ENCODE assay signal across 21 cellular contexts in the genomic region with DNA sequence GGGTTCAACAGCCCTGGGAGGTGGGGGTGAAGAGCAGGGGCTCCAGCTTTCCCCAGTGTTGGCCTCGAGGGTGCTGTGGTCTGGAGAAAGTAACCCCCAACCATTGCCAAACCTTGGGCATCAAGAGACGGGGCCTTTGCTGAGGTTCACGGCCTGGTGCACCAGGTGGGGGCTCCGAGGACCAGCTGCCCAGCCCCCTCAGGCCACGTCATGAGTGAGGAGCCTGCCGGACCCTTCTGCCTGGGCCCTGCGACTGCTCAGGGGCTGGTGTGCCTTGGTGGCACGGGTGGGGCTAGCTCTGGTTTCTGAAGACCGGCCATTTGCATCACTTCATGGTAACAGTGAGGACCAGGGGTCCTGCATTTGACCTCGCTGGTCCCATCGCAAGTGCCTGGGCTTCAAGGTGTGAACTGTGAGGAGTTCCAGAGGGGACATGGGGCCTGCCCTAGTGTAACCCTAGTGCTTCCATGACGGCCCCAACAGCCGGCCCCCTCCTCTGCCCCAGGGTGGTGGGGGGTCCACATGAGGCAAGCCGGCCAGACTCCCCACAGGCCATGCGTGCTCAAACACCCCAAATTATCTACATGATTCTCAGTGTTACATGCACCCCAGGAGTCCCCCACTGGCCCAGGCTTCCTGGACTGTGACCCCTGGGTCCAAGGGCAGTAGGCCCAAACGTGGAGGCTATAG. TPM values are rescaled to one million over a fixed set of nuclear protein-coding genes. Genes with fewer than 3 reads are reported as not detected.
DNase-seq lines count a peak whose midpoint lies in the region; ATAC-seq, FAIRE-seq and TF ChIP-seq lines count a peak whose summit lies in the region.
"Had no signal": no experiment of that assay in that cellular context is flagged by ENCODE, and none has a peak within 500 bp of the region (broad histone marks: within the 10 kb centered on the region; RNA-seq: fewer than 3 reads in every experiment).

No MANE protein-coding gene starts in this region.

- CTCF ChIA-PET in HepG2 (lab: Yijun Ruan, JAX; ENCODE audit: low intra/inter-chr PET ratio, low total read pairs): no interaction called here
- CTCF ChIA-PET in MCF 10A (lab: Yijun Ruan, JAX): interaction anchor here (0.6 to 6.6 kb wide), 2 partner anchors 38 to 181 kb away, joined by 3 to 116 read pairs; partner anchors contain the start of gene FAAP20

- H4K20me1 ChIP-seq in HepG2 (ENCODE audit: insufficient read depth, low read length): no peaks in the 10 kb centered on the region

- no peak overlapping the region for H2AFZ ChIP-seq in HepG2 (ENCODE audit: low read length)

- intact Hi-C loops in CD14-positive monocyte (cut with micrococcal nuclease) (no loop called here), HepG2 (cut with micrococcal nuclease; ENCODE audit: unreplicated experiment) (no loop called here), sciatic nerve (cut with DNase I) (no loop called here), MCF 10A (cut with micrococcal nuclease) (no loop called here)

- H3K79me2 ChIP-seq in HepG2 (ENCODE audit: insufficient read depth, low read length): no peaks in the 10 kb centered on the region

- H3K4me3 Mint-ChIP-seq in CD14-positive monocyte (no peak overlapping the region), MCF 10A (ENCODE audit: unreplicated experiment) (no peak overlapping the region)
- H3K4me3 Mint-ChIP-seq: CD8-positive, alpha-beta memory T cell had no signal

- POLR2A ChIA-PET in HepG2 (lab: Yijun Ruan, JAX) (no interaction called here), MCF 10A (lab: Yijun Ruan, JAX) (interaction anchor here (1.0 to 1.4 kb wide), 2 partner anchors 182 to 206 kb away, joined by 3 to 7 read pairs; partner anchors contain the start of gene FAAP20)

- H3K27me3 Mint-ChIP-seq in CD14-positive monocyte (ENCODE audit: low read depth in 3 of 3) (peaks cover 0 to 1% (median 0%) of the 10 kb centered on the region in 3 donors), MCF 10A (ENCODE audit: insufficient read depth, unreplicated experiment) (no peaks in the 10 kb centered on the region)
- H3K27me3 Mint-ChIP-seq: CD8-positive, alpha-beta memory T cell had no signal

- no peak for ATAC-seq in RWPE2 (ENCODE audit: low read depth)
- no peak for ATAC-seq in HepG2
- no peak for ATAC-seq in sciatic nerve
- ATAC-seq in HG02970 (IDR thresholded peaks at IDR 0.05; ENCODE audit: low FRiP score, unreplicated experiment): no peak
- ATAC-seq: PC-3 had no signal

- no peak overlapping the region for H3K27ac Mint-ChIP-seq in CD14-positive monocyte
- no peak overlapping the region for H3K27ac Mint-ChIP-seq in MCF 10A (ENCODE audit: low read depth, unreplicated experiment)
- H3K27ac Mint-ChIP-seq: CD8-positive, alpha-beta memory T cell had no signal

- no peak for TF ChIP-seq POLR2A in HepG2 (IDR thresholded peaks at IDR 0.05; ENCODE audit: insufficient read depth in 1 of 2, low read depth in 2 of 2, low read length in 2 of 2)

- TF ChIP-seq EP300 in HepG2 (IDR thresholded peaks at IDR 0.05; ENCODE audit: low read depth in 2 of 2, low read length in 2 of 2) (no peak), HepG2 (CRISPR knock-in tag; IDR thresholded peaks at IDR 0.05; ENCODE audit: borderline replicate concordance) (no peak)

- H3K4me1 ChIP-seq in RWPE2 (ENCODE audit: insufficient read depth, poor library complexity, severe bottlenecking): peaks cover 4% of the 10 kb centered on the region
- peaks cover 9% of the 10 kb centered on the region; the same call in 1 of the 2 replicates for H3K4me1 ChIP-seq in HepG2 (ENCODE audit: insufficient read depth, low read length)

- no peak for FAIRE-seq in HepG2 (lab: Jason Lieb, UNC)
- FAIRE-seq: D721Med, GM12892 had no signal

- no peak for TF ChIP-seq RAD21 in HepG2 (CRISPR knock-in tag; IDR thresholded peaks at IDR 0.05)

- WGBS in HepG2 (ENCODE audit: low lambda C conversion rate): 17% methylated on average over 1 of the region's 16 CpGs

- peak; percentile 33 for DNase-seq in CD14-positive monocyte (ENCODE audit: low spot score)
- DNase-seq in RWPE2 (ENCODE audit: low spot score): peak; percentile 49
- no peak for DNase-seq in HepG2 (ENCODE audit: low spot score)
- DNase-seq in sciatic nerve (ENCODE audit: low spot score): peak; percentile 45
- DNase-seq in MCF 10A (ENCODE audit: unreplicated experiment): no peak
- no peak for DNase-seq in activated T-cell treated with anti-CD3 and anti-CD28 coated beads, Interleukin-2, amount 50 U/mL, for 1 hour
- DNase-seq: GOT3, NCI-H1417 treated with DMSO at 0.1 percent for 48 hours, NCI-H187 treated with DMSO at 0.1 percent for 48 hours, NCI-H2227 treated with DMSO at 0.1 percent for 48 hours, NCI-H524, NCI-H82, PC-3 had no signal

- H3K36me3 Mint-ChIP-seq in CD14-positive monocyte (no peaks in the 10 kb centered on the region), MCF 10A (ENCODE audit: insufficient read depth, unreplicated experiment) (peaks cover 19% of the 10 kb centered on the region)
- H3K36me3 Mint-ChIP-seq: CD8-positive, alpha-beta memory T cell had no signal

- H3K4me1 Mint-ChIP-seq in CD14-positive monocyte (peaks cover 9% of the 10 kb centered on the region), MCF 10A (ENCODE audit: insufficient read depth, unreplicated experiment) (no peaks in the 10 kb centered on the region)

- no peak overlapping the region for H3K4me2 ChIP-seq in HepG2 (ENCODE audit: low read depth, low read length)
- H3K4me2 ChIP-seq: KMS-11 had no signal

- no peak for TF ChIP-seq CTCF in CD14-positive monocyte (IDR thresholded peaks at IDR 0.05)
- no peak for TF ChIP-seq CTCF in RWPE2 (IDR thresholded peaks at IDR 0.05; ENCODE audit: poor library complexity, severe bottlenecking)
- TF ChIP-seq CTCF in HepG2 (CRISPR knock-in tag; IDR thresholded peaks at IDR 0.05): no peak
- TF ChIP-seq CTCF in MCF 10A (IDR thresholded peaks at IDR 0.05; ENCODE audit: unreplicated experiment): no peak

- H3K4me3 ChIP-seq in RWPE2 (ENCODE audit: severe bottlenecking) (no peak overlapping the region), HepG2 (replicated peaks in 1 of 3; ENCODE audit: insufficient read depth in 1 of 3, low read depth in 2 of 3, low read length in 3 of 3) (no peak overlapping the region)
- H3K4me3 ChIP-seq: BLaER1 treated with 17β-estradiol and CSF1 and Interleukin-3, amounts not matched to agents 10 nM and 100 nM; SJSA1 had no signal

- in situ Hi-C loops in HepG2 (cut with HindIII; ENCODE audit: extremely low pct_ligation_motif_present, low pct_unique_long_range_greater_than_20kb): no loop called here

- no peak overlapping the region for H3K9ac ChIP-seq in HepG2 (ENCODE audit: insufficient read depth, low read depth, low read length)
- H3K9ac ChIP-seq: BLaER1 treated with 17β-estradiol and CSF1 and Interleukin-3, amounts not matched to agents 10 nM and 100 nM; KMS-11 had no signal

- H3K27me3 ChIP-seq in RWPE2 (ENCODE audit: insufficient read depth, poor library complexity, severe bottlenecking) (no peaks in the 10 kb centered on the region), HepG2 (ENCODE audit: control insufficient read depth in 1 of 2, insufficient read depth in 2 of 2, low read length in 2 of 2) (no peaks in the 10 kb centered on the region)
- H3K27me3 ChIP-seq: SJSA1 had no signal

- no TSS peak for BruUV-seq in HepG2 (replicated peaks; lab: Mats Ljungman, UMichigan)
- no TSS peak for BruUV-seq in MCF 10A (replicated peaks; lab: Mats Ljungman, UMichigan)

- H3K9me3 ChIP-seq in RWPE2 (ENCODE audit: severe bottlenecking) (no peaks in the 10 kb centered on the region), HepG2 (ENCODE audit: low read length) (no peaks in the 10 kb centered on the region)
- H3K9me3 ChIP-seq: BLaER1 treated with 17β-estradiol and CSF1 and Interleukin-3, amounts not matched to agents 10 nM and 100 nM; SJSA1 had no signal

- H3K27ac ChIP-seq in RWPE2 (ENCODE audit: poor library complexity, severe bottlenecking) (no peak overlapping the region), HepG2 (ENCODE audit: extremely low read length, insufficient read depth, low read length) (no peak overlapping the region)
- H3K27ac ChIP-seq: BLaER1 treated with 17β-estradiol and CSF1 and Interleukin-3, amounts not matched to agents 10 nM and 100 nM; KMS-11; RWPE1; SJSA1 had no signal

- peaks cover 0 to 6% (median 0%) of the 10 kb centered on the region in 7 donors for H3K9me3 Mint-ChIP-seq in CD14-positive monocyte
- no peaks in the 10 kb centered on the region for H3K9me3 Mint-ChIP-seq in MCF 10A (ENCODE audit: unreplicated experiment)
- H3K9me3 Mint-ChIP-seq: CD8-positive, alpha-beta memory T cell had no signal

- H3K36me3 ChIP-seq in RWPE2 (ENCODE audit: low read depth) (no peaks in the 10 kb centered on the region), HepG2 (replicated peaks in 1 of 2; ENCODE audit: control insufficient read depth in 1 of 2, insufficient read depth in 2 of 2, low read length in 2 of 2) (no peaks in the 10 kb centered on the region)
- H3K36me3 ChIP-seq: BLaER1 treated with 17β-estradiol and CSF1 and Interleukin-3, amounts not matched to agents 10 nM and 100 nM; SJSA1 had no signal

RNA-seq across cellular contexts. Expression of gene MORN1, which starts 13.5 kb away (rescaled TPM):
- 1 to 10 TPM; 1.5 to 1.7 TPM for polyA plus RNA-seq in CD14-positive monocyte
- 3.9 and 6.5 TPM in 2 replicates for total RNA-seq in HepG2 (2016; rRNA removed; fragmentation: Illumina TruSeq; extraction: Trizol)
- total RNA-seq in HepG2 (2016; cell fraction: cytosol; rRNA removed; fragmentation: Illumina TruSeq; extraction: Trizol; ENCODE audit: low read depth): 1.5 and 2.2 TPM in 2 replicates
- total RNA-seq in HepG2 (2016; cell fraction: insoluble cytoplasmic fraction; rRNA removed; fragmentation: Illumina TruSeq; extraction: Trizol): 3.5 and 5.4 TPM in 2 replicates
- 1.7 and 1.8 TPM in 2 replicates for total RNA-seq in HepG2 (2016; cell fraction: membrane; rRNA removed; fragmentation: Illumina TruSeq; extraction: Trizol)
- 6.4 and 6.8 TPM in 2 replicates for total RNA-seq in HepG2 (2016; cell fraction: nucleus; rRNA removed; fragmentation: Illumina TruSeq; extraction: Trizol)
- polyA plus RNA-seq in HepG2 (2011; rRNA removed): 2.6 and 3.1 TPM in 2 replicates
- 2.5 and 3.1 TPM in 2 replicates for polyA plus RNA-seq in HepG2 (2011; cell fraction: cytosol; rRNA removed)
- polyA plus RNA-seq in HepG2 (2011; cell fraction: nucleus; rRNA removed): 7.8 and 8.8 TPM in 2 replicates
- 1.3 and 1.7 TPM in 2 replicates for polyA plus RNA-seq in HepG2 (2012)
- 0.84 and 1.9 TPM in 2 replicates for polyA plus RNA-seq in HepG2 (2016; cell fraction: cytosol; fragmentation: Illumina TruSeq; extraction: Trizol; ENCODE audit: low read depth)
- polyA plus RNA-seq in HepG2 (2016; cell fraction: insoluble cytoplasmic fraction; fragmentation: Illumina TruSeq; extraction: Trizol; ENCODE audit: low read depth): 2.3 and 3.3 TPM in 2 replicates
- polyA plus RNA-seq in HepG2 (2016; cell fraction: membrane; fragmentation: Illumina TruSeq; extraction: Trizol; ENCODE audit: low read depth): 0.73 and 1.3 TPM in 2 replicates
- polyA plus RNA-seq in HepG2 (2016; cell fraction: nucleus; fragmentation: Illumina TruSeq; extraction: Trizol; ENCODE audit: insufficient read depth, low read depth): 8.2 and 9.2 TPM in 2 replicates
- polyA minus RNA-seq in HepG2 (2011; rRNA and poly(A)+ RNA removed; ENCODE audit: low replicate concordance): 6.7 and 28.4 TPM in 2 replicates
- polyA minus RNA-seq in HepG2 (2011; cell fraction: cytosol; rRNA and poly(A)+ RNA removed): 1.3 and 3.0 TPM in 2 replicates
- polyA minus RNA-seq in HepG2 (2011; cell fraction: nucleus; rRNA and poly(A)+ RNA removed): 7.5 and 8.9 TPM in 2 replicates
- 16.4 TPM for total RNA-seq in sciatic nerve
- 19.4 and 28.0 TPM in 2 replicates for total RNA-seq in MCF 10A (2022)

RNA-seq across cellular contexts. Expression of gene RER1, which starts 13.7 kb away (rescaled TPM):
- 100 to 1,000 TPM; 193 to 235 TPM for polyA plus RNA-seq in CD14-positive monocyte
- total RNA-seq in HepG2 (2016; rRNA removed; fragmentation: Illumina TruSeq; extraction: Trizol): 83.9 and 128 TPM in 2 replicates
- 51.3 and 72.8 TPM in 2 replicates for total RNA-seq in HepG2 (2016; cell fraction: cytosol; rRNA removed; fragmentation: Illumina TruSeq; extraction: Trizol; ENCODE audit: low read depth)
- 89.5 and 137 TPM in 2 replicates for total RNA-seq in HepG2 (2016; cell fraction: insoluble cytoplasmic fraction; rRNA removed; fragmentation: Illumina TruSeq; extraction: Trizol)
- 77.4 and 86.1 TPM in 2 replicates for total RNA-seq in HepG2 (2016; cell fraction: membrane; rRNA removed; fragmentation: Illumina TruSeq; extraction: Trizol)
- 76.0 and 95.5 TPM in 2 replicates for total RNA-seq in HepG2 (2016; cell fraction: nucleus; rRNA removed; fragmentation: Illumina TruSeq; extraction: Trizol)
- 135 and 164 TPM in 2 replicates for polyA plus RNA-seq in HepG2 (2011; rRNA removed)
- 82.7 and 131 TPM in 2 replicates for polyA plus RNA-seq in HepG2 (2011; cell fraction: cytosol; rRNA removed)
- polyA plus RNA-seq in HepG2 (2011; cell fraction: nucleus; rRNA removed): 155 and 197 TPM in 2 replicates
- polyA plus RNA-seq in HepG2 (2012): 64.5 and 73.8 TPM in 2 replicates
- polyA plus RNA-seq in HepG2 (2016; cell fraction: cytosol; fragmentation: Illumina TruSeq; extraction: Trizol; ENCODE audit: low read depth): 84.3 and 98.6 TPM in 2 replicates
- 87.8 and 97.0 TPM in 2 replicates for polyA plus RNA-seq in HepG2 (2016; cell fraction: insoluble cytoplasmic fraction; fragmentation: Illumina TruSeq; extraction: Trizol; ENCODE audit: low read depth)
- 69.1 and 85.3 TPM in 2 replicates for polyA plus RNA-seq in HepG2 (2016; cell fraction: membrane; fragmentation: Illumina TruSeq; extraction: Trizol; ENCODE audit: low read depth)
- 191 and 194 TPM in 2 replicates for polyA plus RNA-seq in HepG2 (2016; cell fraction: nucleus; fragmentation: Illumina TruSeq; extraction: Trizol; ENCODE audit: insufficient read depth, low read depth)
- 95.9 and 234 TPM in 2 replicates for polyA minus RNA-seq in HepG2 (2011; rRNA and poly(A)+ RNA removed; ENCODE audit: low replicate concordance)
- polyA minus RNA-seq in HepG2 (2011; cell fraction: cytosol; rRNA and poly(A)+ RNA removed): 32.9 and 45.5 TPM in 2 replicates
- 23.3 and 29.3 TPM in 2 replicates for polyA minus RNA-seq in HepG2 (2011; cell fraction: nucleus; rRNA and poly(A)+ RNA removed)
- 87.3 TPM for total RNA-seq in sciatic nerve
- total RNA-seq in MCF 10A (2022): 172 and 224 TPM in 2 replicates

RNA-seq across cellular contexts. Expression of gene PEX10, which starts 34.5 kb away (rescaled TPM):
- polyA plus RNA-seq in CD14-positive monocyte (10 to 100 TPM in 1 of 2 donors, 1 to 10 TPM in 1; 8.2 to 10.5 TPM), HepG2 (2011; rRNA removed) (16.1 and 21.0 TPM in 2 replicates)
- total RNA-seq in HepG2 (2016; rRNA removed; fragmentation: Illumina TruSeq; extraction: Trizol) (38.3 and 39.6 TPM in 2 replicates), sciatic nerve (18.1 TPM), MCF 10A (2022) (31.3 and 36.1 TPM in 2 replicates)
- total RNA-seq in HepG2 (2016; cell fraction: cytosol; rRNA removed; fragmentation: Illumina TruSeq; extraction: Trizol; ENCODE audit: low read depth): 20.2 and 25.8 TPM in 2 replicates
- 37.8 and 38.9 TPM in 2 replicates for total RNA-seq in HepG2 (2016; cell fraction: insoluble cytoplasmic fraction; rRNA removed; fragmentation: Illumina TruSeq; extraction: Trizol)
- 53.4 and 59.7 TPM in 2 replicates for total RNA-seq in HepG2 (2016; cell fraction: membrane; rRNA removed; fragmentation: Illumina TruSeq; extraction: Trizol)
- total RNA-seq in HepG2 (2016; cell fraction: nucleus; rRNA removed; fragmentation: Illumina TruSeq; extraction: Trizol): 27.1 and 27.5 TPM in 2 replicates
- 16.3 and 20.9 TPM in 2 replicates for polyA plus RNA-seq in HepG2 (2011; cell fraction: cytosol; rRNA removed)
- polyA plus RNA-seq in HepG2 (2011; cell fraction: nucleus; rRNA removed): 49.0 and 57.5 TPM in 2 replicates
- polyA plus RNA-seq in HepG2 (2012): 13.3 and 14.5 TPM in 2 replicates
- 27.1 and 37.0 TPM in 2 replicates for polyA plus RNA-seq in HepG2 (2016; cell fraction: cytosol; fragmentation: Illumina TruSeq; extraction: Trizol; ENCODE audit: low read depth)
- 36.5 and 40.8 TPM in 2 replicates for polyA plus RNA-seq in HepG2 (2016; cell fraction: insoluble cytoplasmic fraction; fragmentation: Illumina TruSeq; extraction: Trizol; ENCODE audit: low read depth)
- polyA plus RNA-seq in HepG2 (2016; cell fraction: membrane; fragmentation: Illumina TruSeq; extraction: Trizol; ENCODE audit: low read depth): 47.4 and 49.9 TPM in 2 replicates
- 44.7 and 46.3 TPM in 2 replicates for polyA plus RNA-seq in HepG2 (2016; cell fraction: nucleus; fragmentation: Illumina TruSeq; extraction: Trizol; ENCODE audit: insufficient read depth, low read depth)
- polyA minus RNA-seq in HepG2 (2011; rRNA and poly(A)+ RNA removed; ENCODE audit: low replicate concordance): 15.3 and 46.5 TPM in 2 replicates
- 9.7 and 12.0 TPM in 2 replicates for polyA minus RNA-seq in HepG2 (2011; cell fraction: cytosol; rRNA and poly(A)+ RNA removed)
- polyA minus RNA-seq in HepG2 (2011; cell fraction: nucleus; rRNA and poly(A)+ RNA removed): 18.4 and 20.1 TPM in 2 replicates

Comparison
In these comparisons a context has a peak if more than half of its experiments do, and no peak if none do; other contexts are left out.
1. DNase-seq: peak in CD14-positive monocyte (single experiment), RWPE2 (single experiment) and sciatic nerve (single experiment); none in HepG2 (single experiment), MCF 10A (single experiment) and activated T-cell treated with anti-CD3 and anti-CD28 coated beads, Interleukin-2, amount 50 U/mL, for 1 hour (single experiment).